ENCODE assay signal across 8 cellular contexts in the genomic region with DNA sequence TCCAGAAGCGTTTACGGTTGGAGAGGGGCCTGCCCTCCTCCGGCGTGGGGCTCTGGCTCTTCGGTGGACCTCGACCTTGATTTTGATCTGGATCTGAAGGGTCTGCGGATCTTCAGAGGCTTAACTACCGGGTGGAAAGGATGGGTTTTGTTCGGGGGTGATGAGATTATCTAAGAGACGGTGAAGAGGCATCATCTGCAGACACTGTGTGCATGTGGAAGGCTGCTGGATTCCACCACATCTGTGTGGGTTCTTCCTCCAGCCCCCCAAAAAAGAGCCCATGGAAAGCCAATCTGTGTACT. TPM values are rescaled to one million over a fixed set of nuclear protein-coding genes. Genes with fewer than 3 reads are reported as not detected.
DNase-seq lines count a peak whose midpoint lies in the region; ATAC-seq and TF ChIP-seq lines count a peak whose summit lies in the region.

No MANE protein-coding gene starts in this region.

- no peaks in the 10 kb centered on the region for H3K9me3 ChIP-seq in adrenal gland (replicated peaks in 1 of 3)

- TF ChIP-seq POLR2A in adrenal gland (IDR thresholded peaks at IDR 0.05): no peak

- H3K9me3 Mint-ChIP-seq in T-helper 1 cell treated with Interleukin-12 subunit alpha and Interleukin-12 subunit beta and Interleukin-4 antibody, amounts not matched to agents 30 μg/mL and 1 μg/mL, for 36 hours: no peaks in the 10 kb centered on the region

- H3K4me3 Mint-ChIP-seq in T-helper 1 cell treated with Interleukin-12 subunit alpha and Interleukin-12 subunit beta and Interleukin-4 antibody, amounts not matched to agents 30 μg/mL and 1 μg/mL, for 36 hours: peak overlapping the region; percentile 82

- no peak for TF ChIP-seq CTCF in adrenal gland (IDR thresholded peaks at IDR 0.05)
- TF ChIP-seq CTCF in kidney epithelial cell (IDR thresholded peaks at IDR 0.05; ENCODE audit: insufficient read depth, low read length, poor library complexity, severe bottlenecking): no peak

- H3K4me1 ChIP-seq in adrenal gland (replicated peaks in 1 of 2): peaks cover 12 to 31% of the 10 kb centered on the region in 2 donors

- H3K4me1 Mint-ChIP-seq in T-helper 1 cell treated with Interleukin-12 subunit alpha and Interleukin-12 subunit beta and Interleukin-4 antibody, amounts not matched to agents 30 μg/mL and 1 μg/mL, for 36 hours (ENCODE audit: low read depth): peaks cover 10% of the 10 kb centered on the region

- H3K27ac Mint-ChIP-seq in T-helper 1 cell treated with Interleukin-12 subunit alpha and Interleukin-12 subunit beta and Interleukin-4 antibody, amounts not matched to agents 30 μg/mL and 1 μg/mL, for 36 hours: no peak overlapping the region

- peak overlapping the region in 4 of 5 donors; percentile 94 to 97 (median 96) for H3K27ac ChIP-seq in adrenal gland
- H3K27ac ChIP-seq in temporal lobe (ENCODE audit: low read depth, low read length): peak overlapping the region; percentile 23

- WGBS in adrenal gland, 4 donors: 2 to 80% (median 12%) methylated on average over 1 to 10 of the region's 10 CpGs

- intact Hi-C loops in adrenal gland (cut with DNase I): no loop called here

- peaks cover 52% of the 10 kb centered on the region for H3K27me3 Mint-ChIP-seq in T-helper 1 cell treated with Interleukin-12 subunit alpha and Interleukin-12 subunit beta and Interleukin-4 antibody, amounts not matched to agents 30 μg/mL and 1 μg/mL, for 36 hours (ENCODE audit: low read depth)

- H3K36me3 ChIP-seq in adrenal gland (replicated peaks in 1 of 2): peaks cover 0 to 31% of the 10 kb centered on the region in 2 donors
- no peaks in the 10 kb centered on the region for H3K36me3 ChIP-seq in kidney epithelial cell (ENCODE audit: control insufficient read depth, insufficient read depth, low read length)

- DNase-seq in T-helper 1 cell (no peak), adrenal gland (no peak), kidney epithelial cell (ENCODE audit: low read depth) (no peak)
- DNase-seq in activated CD4-positive, CD25-positive, alpha-beta regulatory T cell treated with anti-CD3 and anti-CD28 coated beads, Interleukin-2, amount 50 U/mL, for 72 hours: no peak
- no peak for DNase-seq in activated CD8-positive, alpha-beta memory T cell treated with anti-CD3 and anti-CD28 coated beads, Interleukin-2, amount 50 U/mL, for 4 hours

- peak overlapping the region in 3 of 4 donors; percentile 5 to 89 (median 46) for H3K4me3 ChIP-seq in adrenal gland
- H3K4me3 ChIP-seq in kidney epithelial cell (ENCODE audit: low read depth, low read length): peak overlapping the region; percentile 78

- H3K27me3 ChIP-seq in adrenal gland: no peaks in the 10 kb centered on the region
- no peaks in the 10 kb centered on the region for H3K27me3 ChIP-seq in kidney epithelial cell (ENCODE audit: control insufficient read depth, insufficient read depth, low read length)

- ATAC-seq in GM21528 (IDR thresholded peaks at IDR 0.05; ENCODE audit: low FRiP score, unreplicated experiment): no peak

- no peaks in the 10 kb centered on the region for H3K36me3 Mint-ChIP-seq in T-helper 1 cell treated with Interleukin-12 subunit alpha and Interleukin-12 subunit beta and Interleukin-4 antibody, amounts not matched to agents 30 μg/mL and 1 μg/mL, for 36 hours (ENCODE audit: low read depth)

RNA-seq across cellular contexts. Expression of a gene that starts 1.0 kb away (rescaled TPM):
- total RNA-seq in adrenal gland: 10 to 100 TPM; 20.6 to 79.5 (median 31.3) TPM
- polyA plus RNA-seq in adrenal gland: 10 to 100 TPM; 13.4 to 60.0 (median 16.9) TPM
- 9.9 and 15.9 TPM in 2 replicates for total RNA-seq in kidney epithelial cell
- total RNA-seq in temporal lobe: 38.4 TPM
